Comparison of ENCODE assay signal across 14 cellular contexts in the genomic region with DNA sequence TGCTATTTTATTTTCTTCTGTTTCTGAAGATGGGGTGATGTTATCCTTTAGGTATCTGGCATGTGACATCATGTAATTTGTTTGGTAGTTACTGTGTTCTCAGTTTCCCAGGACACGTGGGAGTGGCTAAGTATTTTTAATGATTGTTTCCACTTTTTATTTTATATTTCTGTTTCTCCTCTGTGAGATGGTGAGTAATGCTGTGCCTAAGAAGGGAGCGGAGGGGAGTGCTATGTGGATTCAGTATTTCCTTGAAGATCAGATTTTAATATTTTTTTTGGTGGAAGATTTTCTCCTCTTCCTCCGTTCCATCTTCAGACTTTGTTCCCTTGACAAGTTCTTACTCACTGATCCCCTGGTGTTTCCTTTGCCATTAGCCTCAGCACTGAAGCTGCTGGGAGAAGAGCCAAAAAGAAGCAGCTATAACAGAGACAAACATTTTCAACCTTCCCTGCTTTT.
A peak's percentile ranks its signal among the peaks of the same experiment; 100 is the strongest.
DNase-seq lines count a peak whose midpoint lies in the region; ATAC-seq and TF ChIP-seq lines count a peak whose summit lies in the region.
"Had no signal": no experiment of that assay in that cellular context is flagged by ENCODE, and none has a peak within 500 bp of the region (broad histone marks: within the 10 kb centered on the region; RNA-seq: fewer than 3 reads in every experiment).

No MANE protein-coding gene starts in this region.

- 56 to 68% methylated on average over 3 of the region's 3 CpGs for WGBS in sigmoid colon, 2 donors

- H3K4me3 ChIP-seq in fibroblast of the aortic adventitia (ENCODE audit: low read depth, low read length), result no peak overlapping the region
- peak overlapping the region in 1 of 4 donors; percentile 7 for H3K4me3 ChIP-seq in sigmoid colon
- H3K4me3 ChIP-seq in mucosa of descending colon, result no peak overlapping the region

- TF ChIP-seq POLR2A in sigmoid colon (IDR thresholded peaks at IDR 0.05), result no peak

- ATAC-seq in mucosa of descending colon, result no peak

- no peaks in the 10 kb centered on the region for H3K36me3 ChIP-seq in sigmoid colon
- H3K36me3 ChIP-seq in mucosa of descending colon (ENCODE audit: low read depth), result no peaks in the 10 kb centered on the region

- intact Hi-C loops in sigmoid colon (cut with DNase I) (no loop called here), mucosa of descending colon (cut with DNase I, micrococcal nuclease) (no loop called here)

- no peak for TF ChIP-seq CTCF in fibroblast of the aortic adventitia (IDR thresholded peaks at IDR 0.05; ENCODE audit: insufficient read depth, low read length)
- TF ChIP-seq CTCF in sigmoid colon (IDR thresholded peaks at IDR 0.05), result no peak
- TF ChIP-seq CTCF in mucosa of descending colon (IDR thresholded peaks at IDR 0.05), result no peak

- no peak for TF ChIP-seq EP300 in sigmoid colon (IDR thresholded peaks at IDR 0.05)

- DNase-seq in GM04503 (ENCODE audit: low read depth) (peak; percentile 53), RPMI7951 (ENCODE audit: low read depth) (peak; percentile 54), fibroblast of the aortic adventitia (ENCODE audit: low read depth) (peak; percentile 40), sigmoid colon (no peak), D341Med (ENCODE audit: low spot score) (no peak), NCI-H510A treated with DMSO at 0.1 percent for 48 hours (lab: John Stamatoyannopoulos, UW) (no peak), mucosa of descending colon (no peak), HK-2 (ENCODE audit: unreplicated experiment) (no peak)
- DNase-seq: activated CD4-positive, alpha-beta T cell treated with anti-CD3 and anti-CD28 coated beads for 4 hours; activated gamma-delta T cell treated with Interleukin-2 at 50 U/mL for 16 hours; DND-41; effector CD8-positive, alpha-beta T cell; H9; NCI-H1092 had no signal

- H3K9me3 ChIP-seq in sigmoid colon, result no peaks in the 10 kb centered on the region
- H3K9me3 ChIP-seq in mucosa of descending colon, result no peaks in the 10 kb centered on the region

- H3K27me3 ChIP-seq in sigmoid colon, result no peaks in the 10 kb centered on the region

- peak overlapping the region in 3 of 4 donors; percentile 23 to 56 (median 25) for H3K27ac ChIP-seq in sigmoid colon

- H3K4me1 ChIP-seq in sigmoid colon, result peaks cover 0 to 21% (median 16%) of the 10 kb centered on the region in 4 donors
- peaks cover 2% of the 10 kb centered on the region for H3K4me1 ChIP-seq in mucosa of descending colon (ENCODE audit: low read depth)

Comparison
In these comparisons a context has a peak if more than half of its experiments do, and no peak if none do; other contexts are left out.
1. DNase-seq: peak in GM04503 (single experiment), RPMI7951 (single experiment) and fibroblast of the aortic adventitia (single experiment); none in sigmoid colon (single experiment), D341Med (single experiment), NCI-H510A treated with DMSO at 0.1 percent for 48 hours (single experiment), mucosa of descending colon (0 of 3) and HK-2 (single experiment).